1 cellular context compared by ENCODE assay signal in the genomic region with DNA sequence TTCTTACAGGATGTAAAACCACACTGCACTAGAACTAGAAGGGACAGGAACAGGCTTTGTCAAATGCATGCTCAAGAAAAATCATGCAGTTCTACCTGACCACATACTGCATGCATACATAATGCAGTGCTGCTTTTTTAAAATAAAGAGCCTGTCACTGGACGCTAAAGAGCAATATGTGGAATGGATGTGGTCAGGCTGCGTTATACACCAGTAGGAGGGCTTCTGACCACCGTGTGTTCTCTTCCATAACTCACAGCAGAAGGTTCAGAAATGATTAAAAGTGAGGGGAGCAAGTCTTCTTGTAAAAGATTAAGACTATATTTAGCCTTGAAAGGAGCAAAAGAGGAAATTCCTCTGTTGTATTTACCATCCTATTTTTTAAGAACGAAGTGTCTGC.
TF ChIP-seq lines count a peak whose summit lies in the region.

No MANE protein-coding gene starts in this region.

TF ChIP-seq in H1, 55 proteins besides CTCF, POLR2A, EP300 and RAD21:
- TF ChIP-seq SIN3A (conservative IDR thresholded peaks at IDR 0.05 in 1 of 2, IDR thresholded peaks at IDR 0.05 in 1 of 2; ENCODE audit: low read depth in 1 of 2, low read length in 2 of 2) (no peak), HDAC2 (IDR thresholded peaks at IDR 0.05; ENCODE audit: borderline replicate concordance in 1 of 2, low read depth in 2 of 2, low read length in 2 of 2) (no peak), SP4 (IDR thresholded peaks at IDR 0.05; ENCODE audit: low read length) (no peak), CHD1 (IDR thresholded peaks at IDR 0.05; ENCODE audit: low read depth, low read length) (no peak), TCF12 (IDR thresholded peaks at IDR 0.05; ENCODE audit: low read depth, low read length) (no peak), KDM5A (IDR thresholded peaks at IDR 0.05; ENCODE audit: low read length) (no peak), POLR2AphosphoS5 (IDR thresholded peaks at IDR 0.05; ENCODE audit: low read depth, low read length) (no peak), BCL11A (IDR thresholded peaks at IDR 0.05; ENCODE audit: low read depth in 2 of 2, low read length in 2 of 2) (no peak), CBX5 (IDR thresholded peaks at IDR 0.05; ENCODE audit: low read depth, low read length) (no peak), MAFK (IDR thresholded peaks at IDR 0.05; ENCODE audit: low read depth, low read length) (no peak), BACH1 (IDR thresholded peaks at IDR 0.05; ENCODE audit: low read length) (no peak), HDAC6 (IDR thresholded peaks at IDR 0.05; ENCODE audit: low read depth, low read length) (no peak), NRF1 (IDR thresholded peaks at IDR 0.05; ENCODE audit: low read depth, low read length) (no peak), EGR1 (IDR thresholded peaks at IDR 0.05; ENCODE audit: borderline replicate concordance, low read depth, low read length) (no peak), SIRT6 (IDR thresholded peaks at IDR 0.05; ENCODE audit: low read length) (no peak)
- TF ChIP-seq, protein P1, sequence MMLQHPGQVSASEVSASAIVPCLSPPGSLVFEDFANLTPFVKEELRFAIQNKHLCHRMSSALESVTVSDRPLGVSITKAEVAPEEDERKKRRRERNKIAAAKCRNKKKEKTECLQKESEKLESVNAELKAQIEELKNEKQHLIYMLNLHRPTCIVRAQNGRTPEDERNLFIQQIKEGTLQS (IDR thresholded peaks at IDR 0.05; ENCODE audit: insufficient read depth, low read depth, low read length): no peak
- TF ChIP-seq, protein P2, sequence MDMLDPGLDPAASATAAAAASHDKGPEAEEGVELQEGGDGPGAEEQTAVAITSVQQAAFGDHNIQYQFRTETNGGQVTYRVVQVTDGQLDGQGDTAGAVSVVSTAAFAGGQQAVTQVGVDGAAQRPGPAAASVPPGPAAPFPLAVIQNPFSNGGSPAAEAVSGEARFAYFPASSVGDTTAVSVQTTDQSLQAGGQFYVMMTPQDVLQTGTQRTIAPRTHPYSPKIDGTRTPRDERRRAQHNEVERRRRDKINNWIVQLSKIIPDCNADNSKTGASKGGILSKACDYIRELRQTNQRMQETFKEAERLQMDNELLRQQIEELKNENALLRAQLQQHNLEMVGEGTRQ (IDR thresholded peaks at IDR 0.05; ENCODE audit: low read length): no peak
- TF ChIP-seq, protein P3, sequence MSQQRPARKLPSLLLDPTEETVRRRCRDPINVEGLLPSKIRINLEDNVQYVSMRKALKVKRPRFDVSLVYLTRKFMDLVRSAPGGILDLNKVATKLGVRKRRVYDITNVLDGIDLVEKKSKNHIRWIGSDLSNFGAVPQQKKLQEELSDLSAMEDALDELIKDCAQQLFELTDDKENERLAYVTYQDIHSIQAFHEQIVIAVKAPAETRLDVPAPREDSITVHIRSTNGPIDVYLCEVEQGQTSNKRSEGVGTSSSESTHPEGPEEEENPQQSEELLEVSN (IDR thresholded peaks at IDR 0.05): no peak
- TF ChIP-seq, protein P4, sequence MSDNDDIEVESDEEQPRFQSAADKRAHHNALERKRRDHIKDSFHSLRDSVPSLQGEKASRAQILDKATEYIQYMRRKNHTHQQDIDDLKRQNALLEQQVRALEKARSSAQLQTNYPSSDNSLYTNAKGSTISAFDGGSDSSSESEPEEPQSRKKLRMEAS (IDR thresholded peaks at IDR 0.05): no peak
